Comparison of ENCODE assay signal across 19 cellular contexts in the genomic region with DNA sequence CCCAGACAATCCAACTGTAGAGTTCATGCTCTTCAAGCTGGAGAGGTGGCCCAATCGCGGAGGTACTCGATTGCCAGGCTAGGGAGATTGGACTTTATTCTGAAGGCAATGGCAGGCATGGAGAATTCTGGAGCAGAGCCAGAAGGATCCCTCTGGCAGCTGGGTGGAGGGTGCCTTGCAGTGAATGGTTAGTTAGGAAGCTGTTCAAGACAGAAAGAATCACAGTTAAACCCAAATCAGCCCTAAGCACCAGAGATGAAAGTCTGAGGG.
DNase-seq lines count a peak whose midpoint lies in the region.
"Had no signal": no experiment of that assay in that cellular context is flagged by ENCODE, and none has a peak within 500 bp of the region (broad histone marks: within the 10 kb centered on the region; RNA-seq: fewer than 3 reads in every experiment).

No MANE protein-coding gene starts in this region.

- intact Hi-C loops in posterior vena cava (cut with DNase I), result no loop called here
- intact Hi-C loops in posterior cingulate gyrus (cut with DNase I), result no loop called here

- peak; percentile 52 for DNase-seq in DMS 273 (lab: John Stamatoyannopoulos, UW; ENCODE audit: unreplicated experiment)
- DNase-seq in DMS 273 treated with DMSO at 0.1 percent for 48 hours (lab: John Stamatoyannopoulos, UW), result no peak
- DNase-seq in ecto neural progenitor cell (ENCODE audit: low spot score), result peak; percentile 23
- peak; percentile 30 for DNase-seq in posterior vena cava (ENCODE audit: low spot score)
- no peak for DNase-seq in iPS-NIHi7 (ENCODE audit: extremely low spot score)
- no peak for DNase-seq in activated T-cell treated with anti-CD3 and anti-CD28 coated beads, Interleukin-2, amount 50 U/mL, for 48 hours
- no peak for DNase-seq in posterior cingulate gyrus
- DNase-seq: CD8-positive, alpha-beta T cell; DMS153; DND-41; GOT3; Karpas-422; NCI-H1092 treated with DMSO at 0.1 percent for 48 hours; NCI-H1436 treated with DMSO at 0.1 percent for 48 hours; NCI-H187 treated with DMSO at 0.1 percent for 48 hours; NCI-H2107; NCI-H446; NCI-H526; SHP77 treated with DMSO at 0.1 percent for 48 hours had no signal

Comparison
In these comparisons a context has a peak if more than half of its experiments do, and no peak if none do; other contexts are left out.
1. DNase-seq: peak in DMS 273 (single experiment), ecto neural progenitor cell (single experiment) and posterior vena cava (single experiment); none in DMS 273 treated with DMSO at 0.1 percent for 48 hours (single experiment), iPS-NIHi7 (single experiment), activated T-cell treated with anti-CD3 and anti-CD28 coated beads, Interleukin-2, amount 50 U/mL, for 48 hours (0 of 2) and posterior cingulate gyrus (0 of 10).